19 cellular contexts compared by ENCODE assay signal in genomic region chr13:94210826-94211225, GRCh38.
DNase-seq lines count a peak whose midpoint lies in the region; ATAC-seq, FAIRE-seq and TF ChIP-seq lines count a peak whose summit lies in the region.
"Had no signal": no experiment of that assay in that cellular context is flagged by ENCODE, and none has a peak within 500 bp of the region (broad histone marks: within the 10 kb centered on the region; RNA-seq: fewer than 3 reads in every experiment).

No MANE protein-coding gene starts in this region.

- no peak overlapping the region for H3K4me3 ChIP-seq in WERI-Rb-1 (ENCODE audit: low read depth, low read length)
- H3K4me3 ChIP-seq: pancreas, PC-9, spleen, vagina had no signal

- peak; percentile 21 for FAIRE-seq in islet of Langerhans (lab: Jason Lieb, UNC)
- FAIRE-seq: pancreas had no signal

- peak; percentile 81 for ATAC-seq in HG03432 (IDR thresholded peaks at IDR 0.05; ENCODE audit: unreplicated experiment)
- ATAC-seq: pancreas had no signal

- H3K27ac ChIP-seq in WERI-Rb-1: no peak overlapping the region
- H3K27ac ChIP-seq: pancreas, PC-9, spleen, vagina had no signal

- TF ChIP-seq CTCF in WERI-Rb-1 (IDR thresholded peaks at IDR 0.05; ENCODE audit: low read depth, low read length): no peak

- H3K36me3 ChIP-seq in WERI-Rb-1: no peaks in the 10 kb centered on the region
- H3K36me3 ChIP-seq: pancreas, spleen, vagina had no signal

- no peaks in the 10 kb centered on the region for H3K27me3 ChIP-seq in WERI-Rb-1 (ENCODE audit: insufficient read depth, low read depth, severe bottlenecking)
- H3K27me3 ChIP-seq: pancreas, spleen, vagina had no signal

- H3K9me3 ChIP-seq in WERI-Rb-1 (ENCODE audit: severe bottlenecking): no peaks in the 10 kb centered on the region
- H3K9me3 ChIP-seq: pancreas, spleen, vagina had no signal

- DNase-seq in stimulated activated CD4-positive, alpha-beta T cell treated with anti-CD3 and anti-CD28 coated beads, Interleukin-4, amount 100 ng/mL, for 24 hours: peak; percentile 22
- no peak for DNase-seq in stimulated activated CD4-positive, alpha-beta T cell treated with anti-CD3 and anti-CD28 coated beads, Interleukin-2, amount 100 ng/mL, for 24 hours
- DNase-seq in NCI-H187 (lab: John Stamatoyannopoulos, UW) (no peak), iPS-NIHi7 (ENCODE audit: extremely low spot score) (no peak), NCI-H1105 treated with DMSO at 0.1 percent for 48 hours (lab: John Stamatoyannopoulos, UW) (no peak), WERI-Rb-1 (no peak)
- DNase-seq: activated B cell treated with CpG ODN at 0.5 μM for 24 hours; activated CD8-positive, alpha-beta memory T cell treated with anti-CD3 and anti-CD28 coated beads, Interleukin-2, amount 50 U/mL, for 4 hours; COR-L47; left cardiac atrium; NCI-H2081; NCI-H526; pancreas; PC-9; spleen; SW 1271 had no signal
